9 cellular contexts compared by ENCODE assay signal in the genomic region with DNA sequence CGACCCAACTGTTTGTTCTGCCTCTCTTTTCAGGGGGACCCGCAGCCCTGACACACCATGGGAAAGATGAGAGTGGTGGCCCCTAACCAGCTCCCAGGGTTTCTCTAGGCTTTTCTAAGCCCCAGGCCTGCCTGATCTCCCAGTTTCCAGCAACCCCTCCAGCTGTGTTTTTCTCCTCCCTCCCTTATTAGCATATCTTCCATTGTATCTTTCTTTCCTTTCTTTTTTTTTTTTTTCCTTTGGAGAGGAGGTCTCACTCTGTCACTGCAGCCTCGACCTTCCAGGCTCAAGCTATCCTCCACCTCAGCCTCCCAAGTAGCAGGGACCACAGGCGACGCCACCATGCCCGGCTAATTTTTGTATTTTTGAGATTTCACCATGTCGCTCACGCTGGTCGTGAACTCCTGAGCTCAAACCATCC. TPM values are rescaled to one million over a fixed set of nuclear protein-coding genes. Genes with fewer than 3 reads are reported as not detected.
DNase-seq lines count a peak whose midpoint lies in the region; ATAC-seq and TF ChIP-seq lines count a peak whose summit lies in the region.
"Had no signal": no experiment of that assay in that cellular context is flagged by ENCODE, and none has a peak within 500 bp of the region (broad histone marks: within the 10 kb centered on the region; RNA-seq: fewer than 3 reads in every experiment).

No MANE protein-coding gene starts in this region.

- H3K9ac ChIP-seq in HUES48 (ENCODE audit: low read depth, low read length) = no peak overlapping the region

- H3K9me3 Mint-ChIP-seq in central memory CD8-positive, alpha-beta T cell = no peaks in the 10 kb centered on the region
- no peaks in the 10 kb centered on the region for H3K9me3 Mint-ChIP-seq in neural crest cell

- no peaks in the 10 kb centered on the region for H3K36me3 ChIP-seq in ACC112 (ENCODE audit: insufficient read depth, low read length)
- H3K36me3 ChIP-seq in HUES48 (ENCODE audit: control insufficient read depth, insufficient read depth, low read length) = no peaks in the 10 kb centered on the region

- no peak for ATAC-seq in central memory CD8-positive, alpha-beta T cell (replicated peaks; ENCODE audit: extremely low read depth, poor library complexity, severe bottlenecking)
- ATAC-seq in GM21367 (IDR thresholded peaks at IDR 0.05; ENCODE audit: unreplicated experiment) (no peak), GM21786 (IDR thresholded peaks at IDR 0.05; ENCODE audit: unreplicated experiment) (no peak)

- no peak for TF ChIP-seq CTCF in neural crest cell (conservative IDR thresholded peaks at IDR 0.05)
- no peak for TF ChIP-seq CTCF in GM10266 (IDR thresholded peaks at IDR 0.05; ENCODE audit: control insufficient read depth, insufficient read depth, low read depth, missing control alignments)

- no peaks in the 10 kb centered on the region for H3K9me3 ChIP-seq in HUES48 (ENCODE audit: control insufficient read depth, insufficient read depth, low read length)

- H3K27me3 Mint-ChIP-seq in central memory CD8-positive, alpha-beta T cell = no peaks in the 10 kb centered on the region
- H3K27me3 Mint-ChIP-seq in neural crest cell (ENCODE audit: low read depth) = no peaks in the 10 kb centered on the region

- H3K4me3 ChIP-seq in ACC112 (ENCODE audit: low read depth, low read length) (0 out of 2 replicates have a peak overlapping the region, but pooled peaks have one; percentile 49), HUES48 (ENCODE audit: low read depth, low read length) (no peak overlapping the region; the same call in 1 of the 2 replicates)

- peak overlapping the region; percentile 87 for H3K4me3 Mint-ChIP-seq in central memory CD8-positive, alpha-beta T cell
- H3K4me3 Mint-ChIP-seq in neural crest cell = peak overlapping the region; percentile 72

- H3K27ac Mint-ChIP-seq in central memory CD8-positive, alpha-beta T cell (ENCODE audit: low read depth) = peak overlapping the region; percentile 78
- no peak overlapping the region for H3K27ac Mint-ChIP-seq in neural crest cell (ENCODE audit: unreplicated experiment)

- H3K27ac ChIP-seq in ACC112 (ENCODE audit: low read depth, low read length) (peak overlapping the region; percentile 80), HUES48 (ENCODE audit: low read depth, low read length) (peak overlapping the region; percentile 39)

- DNase-seq in central memory CD8-positive, alpha-beta T cell (ENCODE audit: low spot score in 2 of 2) = no peak
- no peak for DNase-seq in neural crest cell (ENCODE audit: low read depth, low spot score)
- DNase-seq in GM10266 (ENCODE audit: extremely low spot score) = no peak
- DNase-seq in NCI-H2227 (lab: John Stamatoyannopoulos, UW; ENCODE audit: unreplicated experiment) = no peak
- DNase-seq: amniotic stem cell had no signal

- H3K4me1 ChIP-seq in ACC112 (ENCODE audit: control insufficient read depth, insufficient read depth, low read length, unreplicated experiment) = peaks cover 60% of the 10 kb centered on the region
- H3K4me1 ChIP-seq in HUES48 (ENCODE audit: control insufficient read depth, insufficient read depth, low read length) = peaks cover 56% of the 10 kb centered on the region

- no peak overlapping the region for H2AFZ ChIP-seq in ACC112 (ENCODE audit: low read length, unreplicated experiment)

- peaks cover 11% of the 10 kb centered on the region for H3K36me3 Mint-ChIP-seq in central memory CD8-positive, alpha-beta T cell (ENCODE audit: insufficient read depth)
- H3K36me3 Mint-ChIP-seq in neural crest cell (ENCODE audit: low read depth) = no peaks in the 10 kb centered on the region

- H3K27me3 ChIP-seq in ACC112 (ENCODE audit: insufficient read depth, low read length) (no peaks in the 10 kb centered on the region), HUES48 (ENCODE audit: control insufficient read depth, insufficient read depth, low read length) (no peaks in the 10 kb centered on the region)

- H3K4me1 Mint-ChIP-seq in central memory CD8-positive, alpha-beta T cell = peaks cover 42% of the 10 kb centered on the region
- H3K4me1 Mint-ChIP-seq in neural crest cell = peaks cover 50% of the 10 kb centered on the region

- peaks cover 31% of the 10 kb centered on the region for H3K79me2 ChIP-seq in ACC112 (ENCODE audit: control insufficient read depth, insufficient read depth, low read length, unreplicated experiment)

RNA-seq across cellular contexts. Expression of a gene that starts 1.8 kb away (rescaled TPM):
- 149 and 156 TPM in 2 replicates for total RNA-seq in neural crest cell

RNA-seq across cellular contexts. Expression of a gene that starts 5.7 kb away (rescaled TPM):
- total RNA-seq in neural crest cell = not detected in 2 replicates

RNA-seq across cellular contexts. Expression of a gene that starts 30.3 kb away (rescaled TPM):
- total RNA-seq in neural crest cell = 19.2 and 19.6 TPM in 2 replicates

RNA-seq across cellular contexts. Expression of a gene that starts 31.8 kb away (rescaled TPM):
- 16.6 and 22.5 TPM in 2 replicates for total RNA-seq in neural crest cell

RNA-seq across cellular contexts. Expression of a gene that starts 50.2 kb away (rescaled TPM):
- 77.9 and 81.6 TPM in 2 replicates for total RNA-seq in neural crest cell
